In the genomic region with DNA sequence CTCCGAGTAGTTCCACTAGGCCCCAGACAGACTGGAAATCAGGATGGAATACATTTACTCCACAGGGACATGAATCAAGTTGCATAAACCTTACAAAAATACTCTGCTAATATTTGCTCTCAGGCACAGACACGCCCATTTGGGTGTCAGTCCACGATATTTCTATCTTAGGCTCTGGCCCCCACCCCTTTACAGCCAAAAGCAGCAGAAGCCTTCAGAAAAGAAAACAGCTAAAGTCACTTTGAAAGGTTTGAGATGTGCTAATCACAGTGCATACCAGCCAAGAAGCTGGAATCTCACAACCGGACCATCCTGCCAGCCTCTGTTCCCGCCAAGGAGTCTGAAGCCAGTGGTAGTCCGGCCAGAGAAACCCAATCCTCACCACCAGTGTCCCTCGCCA, we compare ENCODE assay signal across 17 cellular contexts. TPM values are rescaled to one million over a fixed set of nuclear protein-coding genes. Genes with fewer than 3 reads are reported as not detected.
DNase-seq lines count a peak whose midpoint lies in the region; ATAC-seq, FAIRE-seq and TF ChIP-seq lines count a peak whose summit lies in the region.
"Had no signal": no experiment of that assay in that cellular context is flagged by ENCODE, and none has a peak within 500 bp of the region (broad histone marks: within the 10 kb centered on the region; RNA-seq: fewer than 3 reads in every experiment).

No MANE protein-coding gene starts in this region.

- H2AFZ ChIP-seq in PC-3 (ENCODE audit: low read length) (no peak overlapping the region), HepG2 (ENCODE audit: low read length) (no peak overlapping the region)

- H3K9me3 ChIP-seq in PC-3 (ENCODE audit: low read length): no peaks in the 10 kb centered on the region
- H3K9me3 ChIP-seq in HepG2 (ENCODE audit: low read length): no peaks in the 10 kb centered on the region
- H3K9me3 ChIP-seq in thyroid gland: no peaks in the 10 kb centered on the region
- H3K9me3 ChIP-seq: Peyer's patch had no signal

- H3K9me2 ChIP-seq in PC-3 (replicated peaks; ENCODE audit: low read length): no peaks in the 10 kb centered on the region

- POLR2A ChIA-PET in PC-3 (lab: Charles Lee; ENCODE audit: unreplicated experiment): no interaction called here
- POLR2A ChIA-PET in HepG2 (lab: Yijun Ruan, JAX): interaction anchor here (4.3 kb wide), 1 partner anchor 23 kb away, joined by 71 read pairs; the partner anchor contains the start of gene PTPN3

- WGBS in HepG2 (ENCODE audit: low lambda C conversion rate): 32% methylated on average over 7 of the region's 7 CpGs
- WGBS in thyroid gland, 2 donors: 75 to 81% methylated on average over 7 of the region's 7 CpGs

- H3K79me2 ChIP-seq in PC-3 (ENCODE audit: low read length) (peaks cover 39% of the 10 kb centered on the region), HepG2 (ENCODE audit: insufficient read depth, low read length) (peaks cover 13% of the 10 kb centered on the region)

- intact Hi-C loops in PC-3 (cut with micrococcal nuclease): no loop called here
- intact Hi-C loops in HepG2 (cut with micrococcal nuclease; ENCODE audit: unreplicated experiment): no loop called here
- intact Hi-C loops in thyroid gland (cut with DNase I): no loop called here

- H3F3A ChIP-seq in PC-3 (ENCODE audit: low read length, unreplicated experiment): no peaks in the 10 kb centered on the region

- CTCF ChIA-PET in PC-3 (lab: Charles Lee): no interaction called here
- CTCF ChIA-PET in HepG2 (lab: Yijun Ruan, JAX; ENCODE audit: low intra/inter-chr PET ratio, low total read pairs): no interaction called here

- H3K9ac ChIP-seq in PC-3 (ENCODE audit: low read length) (no peak overlapping the region), HepG2 (ENCODE audit: insufficient read depth, low read depth, low read length) (no peak overlapping the region)

- H3K27me3 ChIP-seq in PC-3 (ENCODE audit: low read length) (no peaks in the 10 kb centered on the region), HepG2 (ENCODE audit: control insufficient read depth in 1 of 2, insufficient read depth in 2 of 2, low read length in 2 of 2) (no peaks in the 10 kb centered on the region), thyroid gland (no peaks in the 10 kb centered on the region)
- H3K27me3 ChIP-seq: brain microvascular endothelial cell, Peyer's patch had no signal

- peak; percentile 63 for FAIRE-seq in HepG2 (lab: Jason Lieb, UNC)

- H3K4me2 ChIP-seq in PC-3 (ENCODE audit: low read length): peak overlapping the region; percentile 38; the same call in 1 of the 2 replicates
- peak overlapping the region; percentile 45 for H3K4me2 ChIP-seq in HepG2 (ENCODE audit: low read depth, low read length)

- BruUV-seq in PC-3 (replicated peaks; lab: Mats Ljungman, UMichigan) (no TSS peak), HepG2 (replicated peaks; lab: Mats Ljungman, UMichigan) (no TSS peak)

- 0 out of 4 replicates have a peak, but pooled peaks of 1 of the 2 experiments have one; percentile 5 for TF ChIP-seq EP300 in HepG2 (IDR thresholded peaks at IDR 0.05; ENCODE audit: low read depth in 2 of 2, low read length in 2 of 2)
- no peak for TF ChIP-seq EP300 in HepG2 (CRISPR knock-in tag; IDR thresholded peaks at IDR 0.05; ENCODE audit: borderline replicate concordance)

- H3K4me3 ChIP-seq in PC-3 (ENCODE audit: low read length): no peak overlapping the region
- no peak overlapping the region; a peak in 1 of 6 replicates for H3K4me3 ChIP-seq in HepG2 (replicated peaks in 1 of 3; ENCODE audit: insufficient read depth in 1 of 3, low read depth in 2 of 3, low read length in 3 of 3)
- H3K4me3 ChIP-seq in thyroid gland (replicated peaks in 1 of 3): no peak overlapping the region
- H3K4me3 ChIP-seq: Peyer's patch had no signal

- H3K36me3 ChIP-seq in PC-3 (ENCODE audit: low read depth, low read length) (peaks cover 3% of the 10 kb centered on the region), HepG2 (replicated peaks in 1 of 2; ENCODE audit: control insufficient read depth in 1 of 2, insufficient read depth in 2 of 2, low read length in 2 of 2) (no peaks in the 10 kb centered on the region), thyroid gland (no peaks in the 10 kb centered on the region)
- H3K36me3 ChIP-seq: brain microvascular endothelial cell, Peyer's patch had no signal

- in situ Hi-C loops in HepG2 (cut with HindIII; ENCODE audit: extremely low pct_ligation_motif_present, low pct_unique_long_range_greater_than_20kb): no loop called here

- peaks cover 49% of the 10 kb centered on the region for H3K4me1 ChIP-seq in PC-3 (ENCODE audit: insufficient read depth, low read length)
- H3K4me1 ChIP-seq in HepG2 (ENCODE audit: insufficient read depth, low read length): peaks cover 60% of the 10 kb centered on the region
- peaks cover 30 to 47% of the 10 kb centered on the region in 2 donors for H3K4me1 ChIP-seq in thyroid gland

- no peak for TF ChIP-seq POLR2A in HepG2 (IDR thresholded peaks at IDR 0.05; ENCODE audit: insufficient read depth in 1 of 2, low read depth in 2 of 2, low read length in 2 of 2)
- TF ChIP-seq POLR2A in thyroid gland (IDR thresholded peaks at IDR 0.05): no peak

- H3K27ac ChIP-seq in PC-3 (ENCODE audit: low read length) (peak overlapping the region; percentile 89; the same call in 1 of the 2 replicates), epithelial cell of prostate (peak overlapping the region; percentile 96), HepG2 (ENCODE audit: extremely low read length, insufficient read depth, low read length) (peak overlapping the region; percentile 84), thyroid gland (peak overlapping the region in 2 of 3 donors; percentile 2 to 79)
- H3K27ac ChIP-seq: brain microvascular endothelial cell had no signal

- ATAC-seq in PC-3: 0 out of 2 replicates have a peak, but pooled peaks have one; percentile 5
- ATAC-seq in HepG2: no peak
- no peak for ATAC-seq in HG02642 (IDR thresholded peaks at IDR 0.05; ENCODE audit: poor library complexity, unreplicated experiment)
- ATAC-seq: activated naive CD4-positive, alpha-beta T cell treated with anti-CD3 and anti-CD28 coated beads, Interleukin-2, amount 50 U/mL, for 72 hours; HCT116; left colon; naive thymus-derived CD4-positive, alpha-beta T cell had no signal

- DNase-seq in PC-3 (no peak), epithelial cell of prostate (ENCODE audit: low read depth, low spot score) (no peak), HepG2 (ENCODE audit: low spot score) (peak; percentile 62), thyroid gland (peak in 1 of 2 donors; percentile 29), cerebellum (ENCODE audit: low spot score) (no peak)
- DNase-seq in stimulated activated CD4-positive, alpha-beta T cell treated with anti-CD3 and anti-CD28 coated beads, Interleukin-4, amount 100 ng/mL, for 1 hour: no peak
- DNase-seq: activated CD4-positive, alpha-beta T cell treated with anti-CD3 and anti-CD28 coated beads, Interleukin-2, amount 50 U/mL, for 48 hours; activated T-cell treated with anti-CD3 and anti-CD28 coated beads, Interleukin-2, amount 50 U/mL, for 1 hour; brain microvascular endothelial cell; left colon; MM.1S; naive thymus-derived CD4-positive, alpha-beta T cell; Peyer's patch; SW 1271 had no signal

- TF ChIP-seq CTCF in PC-3 (conservative IDR thresholded peaks at IDR 0.05; ENCODE audit: low read depth, low read length): no peak
- TF ChIP-seq CTCF in HepG2 (CRISPR knock-in tag; IDR thresholded peaks at IDR 0.05): no peak
- no peak for TF ChIP-seq CTCF in thyroid gland (IDR thresholded peaks at IDR 0.05)

- no peaks in the 10 kb centered on the region for H4K20me1 ChIP-seq in PC-3 (ENCODE audit: low read length)
- no peaks in the 10 kb centered on the region for H4K20me1 ChIP-seq in HepG2 (ENCODE audit: insufficient read depth, low read length)

- no peak for TF ChIP-seq RAD21 in HepG2 (CRISPR knock-in tag; IDR thresholded peaks at IDR 0.05)

TF ChIP-seq in HepG2, 621 proteins besides CTCF, POLR2A, EP300 and RAD21 (continues in another document):
- TF ChIP-seq GLI4 (CRISPR knock-in tag; IDR thresholded peaks at IDR 0.05; ENCODE audit: borderline replicate concordance): no peak
- no peak for TF ChIP-seq MTF1 (CRISPR knock-in tag; IDR thresholded peaks at IDR 0.05)
- no peak for TF ChIP-seq CREB3 (CRISPR knock-in tag; IDR thresholded peaks at IDR 0.05)
- TF ChIP-seq FOXP1 (IDR thresholded peaks at IDR 0.05): no peak
- TF ChIP-seq FOXP1 (CRISPR knock-in tag; IDR thresholded peaks at IDR 0.05): peak; percentile 11; the same call in 1 of the 2 replicates

RNA-seq across cellular contexts. Expression of gene PTPN3, which starts 22.6 kb away (rescaled TPM):
- total RNA-seq in PC-3 (2014; rRNA removed): 8.4 and 8.7 TPM in 2 replicates
- 5.6 and 7.9 TPM in 2 replicates for total RNA-seq in HepG2 (2016; rRNA removed; fragmentation: Illumina TruSeq; extraction: Trizol)
- total RNA-seq in HepG2 (2016; cell fraction: cytosol; rRNA removed; fragmentation: Illumina TruSeq; extraction: Trizol; ENCODE audit: low read depth): 1.3 TPM in 2 replicates
- total RNA-seq in HepG2 (2016; cell fraction: insoluble cytoplasmic fraction; rRNA removed; fragmentation: Illumina TruSeq; extraction: Trizol): 5.7 and 6.8 TPM in 2 replicates
- 3.7 and 4.9 TPM in 2 replicates for total RNA-seq in HepG2 (2016; cell fraction: membrane; rRNA removed; fragmentation: Illumina TruSeq; extraction: Trizol)
- 4.9 and 6.4 TPM in 2 replicates for total RNA-seq in HepG2 (2016; cell fraction: nucleus; rRNA removed; fragmentation: Illumina TruSeq; extraction: Trizol)
- 17.2 and 20.5 TPM in 2 replicates for polyA plus RNA-seq in HepG2 (2011; rRNA removed)
- 9.8 and 14.5 TPM in 2 replicates for polyA plus RNA-seq in HepG2 (2011; cell fraction: cytosol; rRNA removed)
- polyA plus RNA-seq in HepG2 (2011; cell fraction: nucleus; rRNA removed): 18.5 and 18.8 TPM in 2 replicates
- 6.4 and 8.5 TPM in 2 replicates for polyA plus RNA-seq in HepG2 (2012)
- 0.68 and 1.0 TPM in 2 replicates for polyA plus RNA-seq in HepG2 (2016; cell fraction: cytosol; fragmentation: Illumina TruSeq; extraction: Trizol; ENCODE audit: low read depth)
- 6.0 and 7.7 TPM in 2 replicates for polyA plus RNA-seq in HepG2 (2016; cell fraction: insoluble cytoplasmic fraction; fragmentation: Illumina TruSeq; extraction: Trizol; ENCODE audit: low read depth)
- 1.8 and 2.7 TPM in 2 replicates for polyA plus RNA-seq in HepG2 (2016; cell fraction: membrane; fragmentation: Illumina TruSeq; extraction: Trizol; ENCODE audit: low read depth)
- 9.2 and 9.7 TPM in 2 replicates for polyA plus RNA-seq in HepG2 (2016; cell fraction: nucleus; fragmentation: Illumina TruSeq; extraction: Trizol; ENCODE audit: insufficient read depth, low read depth)
- polyA minus RNA-seq in HepG2 (2011; rRNA and poly(A)+ RNA removed; ENCODE audit: low replicate concordance): 11.9 and 17.0 TPM in 2 replicates
- 7.4 and 10.0 TPM in 2 replicates for polyA minus RNA-seq in HepG2 (2011; cell fraction: cytosol; rRNA and poly(A)+ RNA removed)
- 18.0 and 21.4 TPM in 2 replicates for polyA minus RNA-seq in HepG2 (2011; cell fraction: nucleus; rRNA and poly(A)+ RNA removed)
- 10 to 100 TPM; 18.6 to 22.0 (median 21.3) TPM for total RNA-seq in thyroid gland
- 3.4 TPM for total RNA-seq in cerebellum
- polyA plus RNA-seq: naive thymus-derived CD4-positive, alpha-beta T cell had no signal

Comparison
In these comparisons a context has a peak if more than half of its experiments do, and no peak if none do; other contexts are left out.
1. H3K27ac ChIP-seq: peak in every context shown above with its lines; median percentile 96 in epithelial cell of prostate; 89 in PC-3; 84 in HepG2; 40 in thyroid gland.